9 cellular contexts compared by ENCODE assay signal in the genomic region with DNA sequence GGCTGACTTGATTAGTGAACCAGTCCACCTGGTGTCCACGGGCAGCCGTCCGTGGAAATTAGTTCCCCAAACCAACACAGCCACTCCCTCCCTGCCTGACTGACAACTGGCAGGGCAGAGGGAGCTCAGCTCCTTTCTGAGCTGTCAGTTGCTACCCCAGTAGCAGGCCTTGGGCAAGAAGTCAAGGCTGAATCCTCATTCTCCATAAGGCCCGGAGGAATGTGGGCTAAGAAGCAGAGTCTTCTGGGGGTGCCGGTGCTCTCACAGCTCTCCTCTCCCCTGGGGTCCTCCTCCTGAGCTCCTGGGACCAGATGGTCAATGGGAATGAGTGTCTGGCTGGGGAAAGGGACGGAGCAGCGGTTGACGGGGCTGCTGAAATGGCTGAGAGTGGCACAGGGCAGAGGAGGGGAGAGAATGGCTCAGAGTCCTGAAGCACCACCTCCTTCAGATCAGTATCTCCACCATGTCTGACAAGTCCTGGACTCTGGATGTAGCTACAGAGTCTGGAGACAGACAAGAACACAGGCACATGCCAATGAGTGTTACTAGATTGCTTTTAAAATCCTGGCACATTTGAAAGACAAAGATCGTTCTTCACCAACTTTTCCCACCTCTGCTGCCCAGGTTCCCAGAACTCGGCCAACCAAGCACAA. TPM values are rescaled to one million over a fixed set of nuclear protein-coding genes. Genes with fewer than 3 reads are reported as not detected.
DNase-seq lines count a peak whose midpoint lies in the region; ATAC-seq and TF ChIP-seq lines count a peak whose summit lies in the region.
"Had no signal": no experiment of that assay in that cellular context is flagged by ENCODE, and none has a peak within 500 bp of the region (broad histone marks: within the 10 kb centered on the region; RNA-seq: fewer than 3 reads in every experiment).

No MANE protein-coding gene starts in this region.

- CTCF ChIA-PET in HCT116 (lab: Charles Lee) = interaction anchor here (0.9 kb wide), 1 partner anchor 18 kb away, joined by 3 read pairs; no protein-coding TSS in a partner anchor

- H3K9me2 ChIP-seq in HCT116 (ENCODE audit: insufficient read depth) = no peaks in the 10 kb centered on the region

- no peak for TF ChIP-seq CTCF in HCT116 (IDR thresholded peaks at IDR 0.05 in 2 of 3, conservative IDR thresholded peaks at IDR 0.05 in 1 of 3; ENCODE audit: borderline replicate concordance in 1 of 3, insufficient read depth in 1 of 3, low read depth in 2 of 3, low read length in 2 of 3)
- no peak for TF ChIP-seq CTCF in brain (conservative IDR thresholded peaks at IDR 0.05)

- TF ChIP-seq POLR2A in HCT116 (IDR thresholded peaks at IDR 0.05; ENCODE audit: borderline replicate concordance, extremely low read depth, insufficient read depth, insufficient read length) = no peak

- ATAC-seq in HCT116 (peak; percentile 19), GM21390 (IDR thresholded peaks at IDR 0.05; ENCODE audit: unreplicated experiment) (no peak)
- no peak for ATAC-seq in activated T-cell treated with anti-CD3 and anti-CD28 coated beads, Interleukin-2, amount 50 U/mL, for 72 hours (replicated peaks in 1 of 2)

- no peak overlapping the region for H2AFZ ChIP-seq in HCT116 (ENCODE audit: low read depth, low read length, poor library complexity, severe bottlenecking)

- no TSS peak for BruUV-seq in HCT116 (replicated peaks; lab: Mats Ljungman, UMichigan)

- H3K4me1 ChIP-seq in HCT116 (ENCODE audit: control insufficient read depth in 1 of 2, insufficient read depth in 2 of 2, low read length in 2 of 2) = peaks cover 35 to 77% of the 10 kb centered on the region in 2 experiments
- H3K4me1 ChIP-seq in skeletal muscle tissue (ENCODE audit: control insufficient read depth in 3 of 3, insufficient read depth in 3 of 3, low read length in 3 of 3) = peaks cover 90 to 93% (median 92%) of the 10 kb centered on the region in 3 donors

- RAD21 ChIA-PET in HCT116 (lab: Charles Lee; ENCODE audit: low non-redundant PET in 1 of 2, low total read pairs in 2 of 2, uncharacterized antibody in 2 of 2, unreplicated experiment in 2 of 2) = interaction anchor here in 1 of 2 experiments (1.2 kb wide), 1 partner anchor 18 kb away, joined by 3 read pairs; no protein-coding TSS in a partner anchor

- H3K36me3 ChIP-seq in HCT116 (ENCODE audit: control insufficient read depth in 1 of 2, insufficient read depth in 2 of 2, low read length in 2 of 2) (peaks cover 24 to 67% of the 10 kb centered on the region in 2 experiments; a peak in 3 of 4 replicates), skeletal muscle tissue (ENCODE audit: control insufficient read depth in 3 of 3, insufficient read depth in 3 of 3, low read length in 3 of 3) (peaks cover 54 to 78% (median 77%) of the 10 kb centered on the region in 3 donors)

- H3K9me3 ChIP-seq in HCT116 (ENCODE audit: control insufficient read depth in 1 of 2, insufficient read depth in 1 of 2, low read depth in 1 of 2, low read length in 2 of 2) (no peaks in the 10 kb centered on the region), skeletal muscle tissue (ENCODE audit: control insufficient read depth in 3 of 3, low read length in 3 of 3) (no peaks in the 10 kb centered on the region)

- TF ChIP-seq RAD21 in HCT116 (IDR thresholded peaks at IDR 0.05; ENCODE audit: low read depth) = no peak

- peaks cover 26% of the 10 kb centered on the region for H3K79me2 ChIP-seq in HCT116 (ENCODE audit: insufficient read depth, low read length)

- no peaks in the 10 kb centered on the region for H3K27me3 ChIP-seq in HCT116 (ENCODE audit: insufficient read depth, low read length)
- no peaks in the 10 kb centered on the region for H3K27me3 ChIP-seq in layer of hippocampus (ENCODE audit: control insufficient read depth, insufficient read depth, low read length)
- H3K27me3 ChIP-seq in skeletal muscle tissue (ENCODE audit: control insufficient read depth in 3 of 3, insufficient read depth in 3 of 3, low read length in 3 of 3) = no peaks in the 10 kb centered on the region

- peak overlapping the region in 3 of 5 experiments; percentile 20 to 34 (median 23) for H3K4me3 Mint-ChIP-seq in brain
- H3K4me3 Mint-ChIP-seq in activated T-cell treated with anti-CD3 and anti-CD28 coated beads, Interleukin-2, amount 50 U/mL, for 72 hours = no peak overlapping the region

- peak overlapping the region in 1 of 2 experiments; percentile 12; a peak in 1 of 4 replicates for H3K4me3 ChIP-seq in HCT116 (replicated peaks in 1 of 2; ENCODE audit: low read depth in 1 of 2, low read length in 2 of 2)
- H3K4me3 ChIP-seq in skeletal muscle tissue (ENCODE audit: low read length in 3 of 3) = peak overlapping the region in 2 of 3 donors; percentile 25 to 52

- DNase-seq in HCT116 (ENCODE audit: low read depth, low spot score) (no peak), T-helper 2 cell (no peak)
- no peak for DNase-seq in activated T-cell treated with anti-CD3 and anti-CD28 coated beads, Interleukin-2, amount 50 U/mL, for 72 hours
- no peak for DNase-seq in activated naive CD4-positive, alpha-beta T cell treated with anti-CD3 and anti-CD28 coated beads, Interleukin-2, amount 50 U/mL, for 16 hours
- DNase-seq: CD4-positive, CD25-positive, alpha-beta regulatory T cell had no signal

- H3K36me3 Mint-ChIP-seq in brain = peaks cover 92% of the 10 kb centered on the region
- no peaks in the 10 kb centered on the region for H3K36me3 Mint-ChIP-seq in activated T-cell treated with anti-CD3 and anti-CD28 coated beads, Interleukin-2, amount 50 U/mL, for 72 hours (ENCODE audit: insufficient read depth in 2 of 2)
- H3K36me3 Mint-ChIP-seq: CD4-positive, CD25-positive, alpha-beta regulatory T cell had no signal

- peak overlapping the region; percentile 73 for H3K4me2 ChIP-seq in HCT116 (ENCODE audit: low read length)

- no peaks in the 10 kb centered on the region for H4K20me1 ChIP-seq in HCT116 (ENCODE audit: insufficient read depth)

- H3K27me3 Mint-ChIP-seq in brain = no peaks in the 10 kb centered on the region
- no peaks in the 10 kb centered on the region for H3K27me3 Mint-ChIP-seq in activated T-cell treated with anti-CD3 and anti-CD28 coated beads, Interleukin-2, amount 50 U/mL, for 72 hours (ENCODE audit: low read depth)

- intact Hi-C loops in HCT116 (cut with micrococcal nuclease) = loop anchor here (5.0 kb wide), 1 partner anchor 115 kb away; no protein-coding TSS in a partner anchor

- no peaks in the 10 kb centered on the region for H3K9me3 Mint-ChIP-seq in brain
- no peaks in the 10 kb centered on the region for H3K9me3 Mint-ChIP-seq in activated T-cell treated with anti-CD3 and anti-CD28 coated beads, Interleukin-2, amount 50 U/mL, for 72 hours
- H3K9me3 Mint-ChIP-seq: CD4-positive, CD25-positive, alpha-beta regulatory T cell had no signal

- H3K27ac ChIP-seq in HCT116 (ENCODE audit: low read depth, low read length) (peak overlapping the region; percentile 73), layer of hippocampus (ENCODE audit: low read depth, low read length) (peak overlapping the region; percentile 75), skeletal muscle tissue (ENCODE audit: low read depth, low read length) (peak overlapping the region; percentile 56)

- peak overlapping the region; percentile 44 to 96 (median 90) for H3K27ac Mint-ChIP-seq in brain
- H3K27ac Mint-ChIP-seq in activated T-cell treated with anti-CD3 and anti-CD28 coated beads, Interleukin-2, amount 50 U/mL, for 72 hours = no peak overlapping the region
- H3K27ac Mint-ChIP-seq: CD4-positive, CD25-positive, alpha-beta regulatory T cell had no signal

- H3K9ac ChIP-seq in HCT116 (ENCODE audit: low read length) = peak overlapping the region; percentile 59
- H3K9ac ChIP-seq in skeletal muscle tissue (ENCODE audit: low read depth in 1 of 3, low read length in 3 of 3) = peak overlapping the region in 2 of 3 donors; percentile 36 to 63

- H3K4me1 Mint-ChIP-seq in brain = peaks cover 60% of the 10 kb centered on the region
- H3K4me1 Mint-ChIP-seq in activated T-cell treated with anti-CD3 and anti-CD28 coated beads, Interleukin-2, amount 50 U/mL, for 72 hours (ENCODE audit: low read depth) = no peaks in the 10 kb centered on the region
- H3K4me1 Mint-ChIP-seq: CD4-positive, CD25-positive, alpha-beta regulatory T cell had no signal

- POLR2A ChIA-PET in HCT116 (lab: Charles Lee) = no interaction called here

TF ChIP-seq in HCT116, 20 proteins besides CTCF, POLR2A, EP300 and RAD21 (continues in another document):
- TF ChIP-seq TCF7L2 (IDR thresholded peaks at IDR 0.05; ENCODE audit: borderline replicate concordance, extremely low read depth, insufficient read depth, insufficient read length) (no peak), CBX3 (IDR thresholded peaks at IDR 0.05; ENCODE audit: low read depth) (no peak), CEBPB (IDR thresholded peaks at IDR 0.05; ENCODE audit: low read depth) (no peak), SRF (IDR thresholded peaks at IDR 0.05; ENCODE audit: low read depth) (no peak), SIN3A (IDR thresholded peaks at IDR 0.05; ENCODE audit: low read depth) (no peak)
- TF ChIP-seq, protein P1, sequence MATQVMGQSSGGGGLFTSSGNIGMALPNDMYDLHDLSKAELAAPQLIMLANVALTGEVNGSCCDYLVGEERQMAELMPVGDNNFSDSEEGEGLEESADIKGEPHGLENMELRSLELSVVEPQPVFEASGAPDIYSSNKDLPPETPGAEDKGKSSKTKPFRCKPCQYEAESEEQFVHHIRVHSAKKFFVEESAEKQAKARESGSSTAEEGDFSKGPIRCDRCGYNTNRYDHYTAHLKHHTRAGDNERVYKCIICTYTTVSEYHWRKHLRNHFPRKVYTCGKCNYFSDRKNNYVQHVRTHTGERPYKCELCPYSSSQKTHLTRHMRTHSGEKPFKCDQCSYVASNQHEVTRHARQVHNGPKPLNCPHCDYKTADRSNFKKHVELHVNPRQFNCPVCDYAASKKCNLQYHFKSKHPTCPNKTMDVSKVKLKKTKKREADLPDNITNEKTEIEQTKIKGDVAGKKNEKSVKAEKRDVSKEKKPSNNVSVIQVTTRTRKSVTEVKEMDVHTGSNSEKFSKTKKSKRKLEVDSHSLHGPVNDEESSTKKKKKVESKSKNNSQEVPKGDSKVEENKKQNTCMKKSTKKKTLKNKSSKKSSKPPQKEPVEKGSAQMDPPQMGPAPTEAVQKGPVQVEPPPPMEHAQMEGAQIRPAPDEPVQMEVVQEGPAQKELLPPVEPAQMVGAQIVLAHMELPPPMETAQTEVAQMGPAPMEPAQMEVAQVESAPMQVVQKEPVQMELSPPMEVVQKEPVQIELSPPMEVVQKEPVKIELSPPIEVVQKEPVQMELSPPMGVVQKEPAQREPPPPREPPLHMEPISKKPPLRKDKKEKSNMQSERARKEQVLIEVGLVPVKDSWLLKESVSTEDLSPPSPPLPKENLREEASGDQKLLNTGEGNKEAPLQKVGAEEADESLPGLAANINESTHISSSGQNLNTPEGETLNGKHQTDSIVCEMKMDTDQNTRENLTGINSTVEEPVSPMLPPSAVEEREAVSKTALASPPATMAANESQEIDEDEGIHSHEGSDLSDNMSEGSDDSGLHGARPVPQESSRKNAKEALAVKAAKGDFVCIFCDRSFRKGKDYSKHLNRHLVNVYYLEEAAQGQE (IDR thresholded peaks at IDR 0.05; ENCODE audit: low read depth) = no peak

RNA-seq across cellular contexts. Expression of a gene that starts 16.9 kb away (rescaled TPM):
- total RNA-seq in HCT116 (2021; ENCODE audit: unreplicated experiment) = 54.0 TPM
- 17.8 and 19.7 TPM in 2 replicates for polyA plus RNA-seq in HCT116 (2012)
- 23.5 TPM for polyA plus RNA-seq in brain (ENCODE audit: insufficient read depth, low read depth, low replicate concordance)
- total RNA-seq in skeletal muscle tissue = 56.9 TPM
- total RNA-seq in activated T-cell treated with anti-CD3 and anti-CD28 coated beads, Interleukin-2, amount 50 U/mL, for 72 hours = under 1 TPM in 1 of 2 donors, not detected in 1; 0.07 TPM
- total RNA-seq: CD4-positive, CD25-positive, alpha-beta regulatory T cell had no signal
- polyA plus RNA-seq: CD4-positive, CD25-positive, alpha-beta regulatory T cell had no signal

Comparison
In these comparisons a context has a peak if more than half of its experiments do, and no peak if none do; other contexts are left out.
1. H3K4me3 Mint-ChIP-seq: peak in brain (3 of 5); none in activated T-cell treated with anti-CD3 and anti-CD28 coated beads, Interleukin-2, amount 50 U/mL, for 72 hours (0 of 2).
2. RNA of a gene that starts 16.9 kb away (total RNA-seq): 56.9 TPM in skeletal muscle tissue (single experiment) and 54.0 TPM in HCT116 (single experiment); 0.07 TPM in activated T-cell treated with anti-CD3 and anti-CD28 coated beads, Interleukin-2, amount 50 U/mL, for 72 hours; every median in the first group is over 10 times any median in the second.
3. Peak in every context shown above with its lines, with median percentiles within 50 percentile points of each other: H3K27ac ChIP-seq.